In genomic region chr1:194829492-194829891, GRCh38 we compare ENCODE assay signal across 30 cellular contexts.
DNase-seq lines count a peak whose midpoint lies in the region; ATAC-seq, FAIRE-seq and TF ChIP-seq lines count a peak whose summit lies in the region.
"Had no signal": no experiment of that assay in that cellular context is flagged by ENCODE, and none has a peak within 500 bp of the region (broad histone marks: within the 10 kb centered on the region; RNA-seq: fewer than 3 reads in every experiment).

No MANE protein-coding gene starts in this region.

- H3K36me3 Mint-ChIP-seq in activated T-helper 17 cell treated with anti-CD3 and anti-CD28 coated beads, Interleukin-2, amount 50 U/mL, for 72 hours (ENCODE audit: low read depth): no peaks in the 10 kb centered on the region
- no peaks in the 10 kb centered on the region for H3K36me3 Mint-ChIP-seq in nephron progenitor cell (ENCODE audit: low read depth)
- H3K36me3 Mint-ChIP-seq: stimulated activated effector memory CD8-positive, alpha-beta T cell treated with anti-CD3 and anti-CD28 coated beads, Interleukin-12 subunit alpha, Interleukin-12 subunit beta, amount 100 ng/mL, for 72 hours; T-cell had no signal

- H3K4me1 Mint-ChIP-seq in activated T-helper 17 cell treated with anti-CD3 and anti-CD28 coated beads, Interleukin-2, amount 50 U/mL, for 72 hours: no peaks in the 10 kb centered on the region
- no peaks in the 10 kb centered on the region for H3K4me1 Mint-ChIP-seq in nephron progenitor cell
- H3K4me1 Mint-ChIP-seq: GM23338; stimulated activated effector memory CD8-positive, alpha-beta T cell treated with anti-CD3 and anti-CD28 coated beads, Interleukin-12 subunit alpha, Interleukin-12 subunit beta, amount 100 ng/mL, for 72 hours; T-cell had no signal

- no peaks in the 10 kb centered on the region for H3K27me3 Mint-ChIP-seq in activated T-helper 17 cell treated with anti-CD3 and anti-CD28 coated beads, Interleukin-2, amount 50 U/mL, for 72 hours
- H3K27me3 Mint-ChIP-seq in nephron progenitor cell (ENCODE audit: low read depth, poor library complexity): no peaks in the 10 kb centered on the region
- H3K27me3 Mint-ChIP-seq: activated CD8-positive, alpha-beta T cell treated with anti-CD3 and anti-CD28 coated beads for 36 hours; effector memory CD8-positive, alpha-beta T cell; natural killer cell treated with Interleukin-12 subunit alpha and Interleukin-12 subunit beta and Interleukin-15 and Interleukin-18, amount 100 ng/mL, for 72 hours had no signal

- POLR2A ChIA-PET in PC-3 (lab: Charles Lee; ENCODE audit: unreplicated experiment): no interaction called here

- H3K9me2 ChIP-seq in DOHH2 (replicated peaks; ENCODE audit: control insufficient read depth, low read length) (no peaks in the 10 kb centered on the region), PC-3 (replicated peaks; ENCODE audit: low read length) (no peaks in the 10 kb centered on the region)

- H3K4me3 Mint-ChIP-seq in activated T-helper 17 cell treated with anti-CD3 and anti-CD28 coated beads, Interleukin-2, amount 50 U/mL, for 72 hours: no peak overlapping the region
- no peak overlapping the region for H3K4me3 Mint-ChIP-seq in nephron progenitor cell
- H3K4me3 Mint-ChIP-seq: activated CD8-positive, alpha-beta T cell treated with anti-CD3 and anti-CD28 coated beads for 36 hours; effector memory CD8-positive, alpha-beta T cell; GM23338; natural killer cell treated with Interleukin-12 subunit alpha and Interleukin-12 subunit beta and Interleukin-15 and Interleukin-18, amount 100 ng/mL, for 72 hours; stimulated activated effector memory CD8-positive, alpha-beta T cell treated with anti-CD3 and anti-CD28 coated beads, Interleukin-12 subunit alpha, Interleukin-12 subunit beta, amount 100 ng/mL, for 72 hours; T-cell had no signal

- no peak overlapping the region for H2AFZ ChIP-seq in PC-3 (ENCODE audit: low read length)
- H2AFZ ChIP-seq: GM23338 had no signal

- H3K36me3 ChIP-seq in DOHH2 (ENCODE audit: control insufficient read depth, low read length) (peaks cover 23% of the 10 kb centered on the region), PC-3 (ENCODE audit: low read depth, low read length) (no peaks in the 10 kb centered on the region)
- H3K36me3 ChIP-seq: left ventricle myocardium inferior, ovary, uterus had no signal

- intact Hi-C loops in PC-3 (cut with micrococcal nuclease): no loop called here

- no peak overlapping the region for H3K4me3 ChIP-seq in DOHH2 (ENCODE audit: low read length)
- no peak overlapping the region for H3K4me3 ChIP-seq in PC-3 (ENCODE audit: low read length)
- H3K4me3 ChIP-seq: GM23338, left ventricle myocardium inferior, ovary, uterus had no signal

- H3K27ac ChIP-seq in DOHH2 (ENCODE audit: low read depth, low read length) (peak overlapping the region; percentile 46), PC-3 (ENCODE audit: low read length) (no peak overlapping the region)
- H3K27ac ChIP-seq: C4-2B, HL-60, left ventricle myocardium inferior, ovary, uterus had no signal

- ATAC-seq in PC-3: no peak; the same call in 1 of the 2 replicates
- no peak for ATAC-seq in activated T-helper 17 cell treated with anti-CD3 and anti-CD28 coated beads, Interleukin-2, amount 50 U/mL, for 72 hours (replicated peaks)
- ATAC-seq: activated CD8-positive, alpha-beta T cell treated with anti-CD3 and anti-CD28 coated beads for 36 hours; effector memory CD8-positive, alpha-beta T cell; esophagus mucosa; GM23338; natural killer cell treated with Interleukin-12 subunit alpha and Interleukin-12 subunit beta and Interleukin-15 and Interleukin-18, amount 100 ng/mL, for 72 hours; Panc1; stimulated activated effector memory CD8-positive, alpha-beta T cell treated with anti-CD3 and anti-CD28 coated beads, Interleukin-12 subunit alpha, Interleukin-12 subunit beta, amount 100 ng/mL, for 72 hours; T-cell had no signal

- H3K9ac ChIP-seq in PC-3 (ENCODE audit: low read length): no peak overlapping the region

- TF ChIP-seq POLR2A in H54 (IDR thresholded peaks at IDR 0.05; ENCODE audit: low read depth, low read length): no peak

- H3K4me2 ChIP-seq in DOHH2 (ENCODE audit: low read length) (peak overlapping the region; percentile 64), PC-3 (ENCODE audit: low read length) (no peak overlapping the region)
- H3K4me2 ChIP-seq: GM23338 had no signal

- no TSS peak for BruUV-seq in PC-3 (replicated peaks; lab: Mats Ljungman, UMichigan)

- H3K9me3 ChIP-seq in DOHH2 (ENCODE audit: control insufficient read depth, insufficient read depth, low read length) (peaks cover 17% of the 10 kb centered on the region; the same call in 1 of the 2 replicates), PC-3 (ENCODE audit: low read length) (no peaks in the 10 kb centered on the region)
- H3K9me3 ChIP-seq: left ventricle myocardium inferior, ovary, uterus had no signal

- H3K4me1 ChIP-seq in DOHH2 (ENCODE audit: control insufficient read depth, low read length): peaks cover 31% of the 10 kb centered on the region
- no peaks in the 10 kb centered on the region for H3K4me1 ChIP-seq in PC-3 (ENCODE audit: insufficient read depth, low read length)
- H3K4me1 ChIP-seq: left ventricle myocardium inferior, uterus had no signal

- H3F3A ChIP-seq in DOHH2 (ENCODE audit: control insufficient read depth, insufficient read depth) (no peaks in the 10 kb centered on the region), PC-3 (ENCODE audit: low read length, unreplicated experiment) (no peaks in the 10 kb centered on the region)

- no peaks in the 10 kb centered on the region for H3K9me3 Mint-ChIP-seq in activated T-helper 17 cell treated with anti-CD3 and anti-CD28 coated beads, Interleukin-2, amount 50 U/mL, for 72 hours
- no peaks in the 10 kb centered on the region for H3K9me3 Mint-ChIP-seq in nephron progenitor cell
- H3K9me3 Mint-ChIP-seq: activated CD8-positive, alpha-beta T cell treated with anti-CD3 and anti-CD28 coated beads for 36 hours; GM23338; stimulated activated effector memory CD8-positive, alpha-beta T cell treated with anti-CD3 and anti-CD28 coated beads, Interleukin-12 subunit alpha, Interleukin-12 subunit beta, amount 100 ng/mL, for 72 hours had no signal

- CTCF ChIA-PET in PC-3 (lab: Charles Lee): no interaction called here

- no peak overlapping the region for H3K27ac Mint-ChIP-seq in activated T-helper 17 cell treated with anti-CD3 and anti-CD28 coated beads, Interleukin-2, amount 50 U/mL, for 72 hours
- H3K27ac Mint-ChIP-seq in nephron progenitor cell: no peak overlapping the region
- H3K27ac Mint-ChIP-seq: activated CD8-positive, alpha-beta T cell treated with anti-CD3 and anti-CD28 coated beads for 36 hours; effector memory CD8-positive, alpha-beta T cell; GM23338; natural killer cell treated with Interleukin-12 subunit alpha and Interleukin-12 subunit beta and Interleukin-15 and Interleukin-18, amount 100 ng/mL, for 72 hours; stimulated activated effector memory CD8-positive, alpha-beta T cell treated with anti-CD3 and anti-CD28 coated beads, Interleukin-12 subunit alpha, Interleukin-12 subunit beta, amount 100 ng/mL, for 72 hours; T-cell had no signal

- TF ChIP-seq CTCF in DOHH2 (IDR thresholded peaks at IDR 0.05; ENCODE audit: low read depth, low read length, poor library complexity, severe bottlenecking) (no peak), PC-3 (conservative IDR thresholded peaks at IDR 0.05; ENCODE audit: low read depth, low read length) (no peak), nephron progenitor cell (IDR thresholded peaks at IDR 0.05) (no peak)

- H4K20me1 ChIP-seq in DOHH2 (ENCODE audit: control insufficient read depth, insufficient read depth, low read depth, low read length) (no peaks in the 10 kb centered on the region), PC-3 (ENCODE audit: low read length) (no peaks in the 10 kb centered on the region)

- FAIRE-seq in H54 (lab: Jason Lieb, UNC): no peak
- FAIRE-seq: bronchial epithelial cell, colon, islet of Langerhans had no signal

- peak; percentile 24 for DNase-seq in HS-5 (ENCODE audit: low read depth)
- DNase-seq in PC-3: peak; percentile 26
- DNase-seq in fibroblast of peridontal ligament (ENCODE audit: extremely low read depth): peak; percentile 4
- DNase-seq in amygdala (lab: John Stamatoyannopoulos, UW): no peak
- DNase-seq in H54 (ENCODE audit: insufficient read length, low spot score): no peak
- no peak for DNase-seq in nephron progenitor cell
- DNase-seq: activated CD4-positive, CD25-positive, alpha-beta regulatory T cell treated with anti-CD3 and anti-CD28 coated beads, Interleukin-2, amount 50 U/mL, for 72 hours; activated CD8-positive, alpha-beta T cell treated with anti-CD3 and anti-CD28 coated beads for 36 hours; activated gamma-delta T cell treated with Interleukin-2 at 50 U/mL for 16 hours; effector memory CD8-positive, alpha-beta T cell; left ventricle myocardium inferior; midbrain; NCI-H1417 treated with DMSO at 0.1 percent for 48 hours; NCI-H2081 treated with DMSO at 0.1 percent for 48 hours; NCI-H510A treated with DMSO at 0.1 percent for 48 hours; ovary; T-cell; uterus had no signal

- H3K79me2 ChIP-seq in DOHH2 (ENCODE audit: control insufficient read depth, low read length) (no peaks in the 10 kb centered on the region), PC-3 (ENCODE audit: low read length) (no peaks in the 10 kb centered on the region)

- no peaks in the 10 kb centered on the region for H3K27me3 ChIP-seq in DOHH2 (ENCODE audit: control insufficient read depth, low read length)
- no peaks in the 10 kb centered on the region for H3K27me3 ChIP-seq in PC-3 (ENCODE audit: low read length)
- H3K27me3 ChIP-seq: ovary, uterus had no signal

Comparison
In these comparisons a context has a peak if more than half of its experiments do, and no peak if none do; other contexts are left out.
1. DNase-seq: peak in HS-5 (single experiment), PC-3 (single experiment) and fibroblast of peridontal ligament (single experiment); none in amygdala (0 of 56), H54 (single experiment) and nephron progenitor cell (single experiment).